13 cellular contexts compared by ENCODE assay signal in genomic region chr11:995058-995751, GRCh38. TPM values are rescaled to one million over a fixed set of nuclear protein-coding genes. Genes with fewer than 3 reads are reported as not detected.
DNase-seq lines count a peak whose midpoint lies in the region; ATAC-seq and TF ChIP-seq lines count a peak whose summit lies in the region.
"Had no signal": no experiment of that assay in that cellular context is flagged by ENCODE, and none has a peak within 500 bp of the region (broad histone marks: within the 10 kb centered on the region; RNA-seq: fewer than 3 reads in every experiment).

No MANE protein-coding gene starts in this region.

- H3K27me3 Mint-ChIP-seq in CD14-positive monocyte (ENCODE audit: low read depth in 3 of 3) (peaks cover 0 to 1% (median 0%) of the 10 kb centered on the region in 3 donors), naive B cell (no peaks in the 10 kb centered on the region)
- H3K27me3 Mint-ChIP-seq in activated CD4-positive, alpha-beta memory T cell treated with anti-CD3 and anti-CD28 coated beads, Interleukin-2, amount 10 ng/mL, durations not matched to agents 7 days and 5 days: no peaks in the 10 kb centered on the region

- H4K91ac ChIP-seq in trophoblast cell (ENCODE audit: low read depth, low read length): no peak overlapping the region

- H3K79me1 ChIP-seq in trophoblast cell (ENCODE audit: low read length): no peaks in the 10 kb centered on the region

- H3K9ac ChIP-seq in trophoblast cell (ENCODE audit: low read length): no peak overlapping the region

- ATAC-seq in naive B cell (ENCODE audit: low read depth in 2 of 2): no peak

- no peak overlapping the region for H3K23ac ChIP-seq in trophoblast cell (ENCODE audit: low read length)

- POLR2A ChIA-PET in activated CD4-positive, alpha-beta memory T cell treated with anti-CD3 and anti-CD28 coated beads, Interleukin-2, amount 10 ng/mL, durations not matched to agents 7 days and 5 days (lab: Charles Lee): no interaction called here

- no peak overlapping the region for H3K14ac ChIP-seq in trophoblast cell (ENCODE audit: low read length)

- H3K79me2 ChIP-seq in trophoblast cell (ENCODE audit: control insufficient read depth, insufficient read depth, low read length, poor library complexity): no peaks in the 10 kb centered on the region

- H3K4me3 Mint-ChIP-seq in CD14-positive monocyte (no peak overlapping the region), naive B cell (no peak overlapping the region)
- no peak overlapping the region for H3K4me3 Mint-ChIP-seq in activated CD4-positive, alpha-beta memory T cell treated with anti-CD3 and anti-CD28 coated beads, Interleukin-2, amount 10 ng/mL, durations not matched to agents 7 days and 5 days

- H3K4me1 Mint-ChIP-seq in CD14-positive monocyte (peaks cover 5% of the 10 kb centered on the region), naive B cell (peaks cover 8 to 19% (median 13%) of the 10 kb centered on the region in 3 donors)
- peaks cover 10% of the 10 kb centered on the region for H3K4me1 Mint-ChIP-seq in activated CD4-positive, alpha-beta memory T cell treated with anti-CD3 and anti-CD28 coated beads, Interleukin-2, amount 10 ng/mL, durations not matched to agents 7 days and 5 days

- no peaks in the 10 kb centered on the region for H3K4me1 ChIP-seq in trophoblast cell (ENCODE audit: control insufficient read depth in 1 of 2, insufficient read depth in 2 of 2, low read length in 2 of 2)
- H3K4me1 ChIP-seq: sigmoid colon had no signal

- no peak overlapping the region for H3K18ac ChIP-seq in trophoblast cell (ENCODE audit: low read length)

- no peak overlapping the region for H3K27ac ChIP-seq in trophoblast cell (ENCODE audit: low read depth, low read length)
- H3K27ac ChIP-seq: sigmoid colon, suprapubic skin had no signal

- H2BK120ac ChIP-seq in trophoblast cell (ENCODE audit: insufficient read depth, low read length, poor library complexity): no peak overlapping the region

- CTCF ChIA-PET in activated CD4-positive, alpha-beta memory T cell treated with anti-CD3 and anti-CD28 coated beads, Interleukin-2, amount 10 ng/mL, durations not matched to agents 7 days and 5 days (lab: Charles Lee): no interaction called here

- no CpG with 5 or more reads among the region's 15 CpGs for WGBS in trophoblast cell (ENCODE audit: extremely low coverage, insufficient coverage, insufficient read length)

- no peak overlapping the region for H2BK12ac ChIP-seq in trophoblast cell (ENCODE audit: low read length)

- no peaks in the 10 kb centered on the region for H3K27me3 ChIP-seq in trophoblast cell (ENCODE audit: insufficient read depth, low read length)
- H3K27me3 ChIP-seq: sigmoid colon, suprapubic skin had no signal

- H3K27ac Mint-ChIP-seq in CD14-positive monocyte: peak overlapping the region in 4 of 7 donors; percentile 1 to 40 (median 20)
- peak overlapping the region; percentile 36 for H3K27ac Mint-ChIP-seq in activated CD4-positive, alpha-beta memory T cell treated with anti-CD3 and anti-CD28 coated beads, Interleukin-2, amount 10 ng/mL, durations not matched to agents 7 days and 5 days
- H3K27ac Mint-ChIP-seq in naive B cell: peak overlapping the region in 4 of 6 donors; percentile 53 to 83 (median 73)

- peaks cover 60 to 68% of the 10 kb centered on the region in 2 experiments for H3K36me3 ChIP-seq in trophoblast cell (ENCODE audit: control insufficient read depth in 1 of 2, insufficient read depth in 2 of 2, low read length in 2 of 2)

- no peak overlapping the region for H4K8ac ChIP-seq in trophoblast cell (ENCODE audit: low read depth, low read length)

- H3K36me3 Mint-ChIP-seq in CD14-positive monocyte: peaks cover 49 to 88% of the 10 kb centered on the region in 2 donors
- H3K36me3 Mint-ChIP-seq in activated CD4-positive, alpha-beta memory T cell treated with anti-CD3 and anti-CD28 coated beads, Interleukin-2, amount 10 ng/mL, durations not matched to agents 7 days and 5 days (ENCODE audit: low read depth): peaks cover 20% of the 10 kb centered on the region
- peaks cover 0 to 20% of the 10 kb centered on the region in 2 donors for H3K36me3 Mint-ChIP-seq in naive B cell

- intact Hi-C loops in CD14-positive monocyte (cut with micrococcal nuclease): no loop called here

- H3K4me2 ChIP-seq in trophoblast cell (ENCODE audit: low read length): no peak overlapping the region

- H3K4me3 ChIP-seq in trophoblast cell (ENCODE audit: low read depth, low read length): no peak overlapping the region
- H3K4me3 ChIP-seq: sigmoid colon, suprapubic skin had no signal

- peaks cover 0 to 2% (median 0%) of the 10 kb centered on the region in 7 donors for H3K9me3 Mint-ChIP-seq in CD14-positive monocyte
- no peaks in the 10 kb centered on the region for H3K9me3 Mint-ChIP-seq in activated CD4-positive, alpha-beta memory T cell treated with anti-CD3 and anti-CD28 coated beads, Interleukin-2, amount 10 ng/mL, durations not matched to agents 7 days and 5 days
- peaks cover 0 to 3% (median 0%) of the 10 kb centered on the region in 7 donors for H3K9me3 Mint-ChIP-seq in naive B cell

- no peak overlapping the region for H2AK5ac ChIP-seq in trophoblast cell (ENCODE audit: low read length)

- no peak overlapping the region for H2BK5ac ChIP-seq in trophoblast cell (ENCODE audit: low read depth, low read length, poor library complexity)

- H3K9me3 ChIP-seq in trophoblast cell (ENCODE audit: insufficient read depth, low read depth, low read length): peaks cover 1% of the 10 kb centered on the region
- H3K9me3 ChIP-seq: sigmoid colon, suprapubic skin had no signal

- H3K4ac ChIP-seq in trophoblast cell (ENCODE audit: low read depth, low read length): no peak overlapping the region

- no peak overlapping the region for H2AFZ ChIP-seq in trophoblast cell (ENCODE audit: insufficient read depth, low read length, poor library complexity)

- H4K12ac ChIP-seq in trophoblast cell (ENCODE audit: low read depth, low read length): no peak overlapping the region

- no peak for TF ChIP-seq CTCF in CD14-positive monocyte (IDR thresholded peaks at IDR 0.05)
- TF ChIP-seq CTCF in GM10266 (IDR thresholded peaks at IDR 0.05; ENCODE audit: control insufficient read depth, insufficient read depth, low read depth, missing control alignments): no peak

- DNase-seq in CD14-positive monocyte (ENCODE audit: low spot score): no peak
- peak; percentile 61 for DNase-seq in GM10266 (ENCODE audit: extremely low spot score)
- DNase-seq in activated CD4-positive, alpha-beta memory T cell treated with anti-CD3 and anti-CD28 coated beads, Interleukin-2, amount 10 ng/mL, durations not matched to agents 7 days and 5 days: no peak
- DNase-seq in naive B cell: no peak
- no peak for DNase-seq in trophoblast cell
- no peak for DNase-seq in T1000 (lab: John Stamatoyannopoulos, UW)
- DNase-seq in NCI-H146 (lab: John Stamatoyannopoulos, UW): no peak
- DNase-seq: activated CD4-positive, alpha-beta T cell treated with anti-CD3 and anti-CD28 coated beads for 1 hour; H7; IMR-90; sigmoid colon had no signal

RNA-seq across cellular contexts. Expression of gene MUC6, which starts 41.3 kb away (rescaled TPM):
- polyA plus RNA-seq in CD14-positive monocyte (not detected), naive B cell (ENCODE audit: low read depth in 6 of 6) (under 1 TPM in 1 of 6 donors, not detected in 5; 0.04 TPM)
- not detected for total RNA-seq in activated CD4-positive, alpha-beta memory T cell treated with anti-CD3 and anti-CD28 coated beads, Interleukin-2, amount 10 ng/mL, durations not matched to agents 7 days and 5 days
- polyA plus RNA-seq in trophoblast cell (2013): 0.01 and 0.04 TPM in 2 replicates
- total RNA-seq: dermis microvascular lymphatic vessel endothelial cell, H7, IMR-90, sigmoid colon had no signal
- polyA plus RNA-seq: IMR-90 had no signal

Comparison
In these comparisons a context has a peak if more than half of its experiments do, and no peak if none do; other contexts are left out.
1. H3K27ac Mint-ChIP-seq: peak in every context shown above with its lines; median percentile 73 in naive B cell; 36 in activated CD4-positive, alpha-beta memory T cell treated with anti-CD3 and anti-CD28 coated beads, Interleukin-2, amount 10 ng/mL, durations not matched to agents 7 days and 5 days; 20 in CD14-positive monocyte.